ENCODE assay signal across 13 cellular contexts in the genomic region with DNA sequence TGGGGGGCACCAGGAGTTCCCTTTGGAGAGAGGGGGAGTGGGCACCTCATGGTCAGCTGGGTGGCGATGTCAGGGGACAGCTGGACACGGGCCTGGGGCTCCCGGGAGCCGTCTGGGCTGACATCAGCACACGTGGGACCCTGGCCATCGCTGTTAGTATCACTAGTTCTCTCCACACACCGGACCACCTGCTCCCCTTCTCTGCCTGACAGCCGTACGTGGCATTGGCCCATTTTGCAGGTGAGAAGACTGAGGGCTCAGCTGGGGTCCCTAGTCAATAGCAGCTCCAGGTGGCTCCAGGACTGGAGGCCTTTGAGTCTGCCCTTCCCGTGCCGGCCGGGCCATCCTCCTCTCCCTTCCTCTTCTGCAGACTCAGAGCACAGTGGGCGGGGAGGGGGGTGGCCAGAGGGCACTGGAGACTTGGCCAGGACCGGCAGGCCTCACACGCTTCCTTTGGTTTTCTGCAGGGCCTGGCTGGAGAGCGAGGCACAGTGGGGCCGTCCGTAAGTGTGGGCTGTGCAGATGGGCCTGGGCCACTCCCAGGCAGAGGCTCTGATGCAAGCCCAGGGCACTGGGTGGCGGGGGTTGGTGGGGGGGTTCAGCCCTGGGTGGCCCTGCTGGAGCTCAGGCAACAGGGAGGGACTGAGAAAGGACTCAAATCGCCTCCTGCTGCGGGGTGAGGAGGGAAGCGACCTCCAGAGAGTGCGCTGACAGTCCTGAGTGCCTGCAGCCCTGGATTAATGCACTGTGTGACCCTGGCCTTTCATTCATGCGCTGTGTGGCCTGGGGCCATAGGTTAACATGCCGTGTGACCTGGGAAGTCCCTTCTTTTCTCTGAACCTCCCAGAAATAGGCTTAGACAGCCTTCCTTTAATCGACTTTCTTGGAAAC.
DNase-seq lines count a peak whose midpoint lies in the region; ATAC-seq and TF ChIP-seq lines count a peak whose summit lies in the region.
"Had no signal": no experiment of that assay in that cellular context is flagged by ENCODE, and none has a peak within 500 bp of the region (broad histone marks: within the 10 kb centered on the region; RNA-seq: fewer than 3 reads in every experiment).

No MANE protein-coding gene starts in this region.

- H4K91ac ChIP-seq in IMR-90 (ENCODE audit: insufficient read depth, low read depth, low read length): no peak overlapping the region

- no peak overlapping the region for H3K4ac ChIP-seq in IMR-90 (ENCODE audit: low read depth, low read length)

- no peak overlapping the region for H3K27ac ChIP-seq in IMR-90 (ENCODE audit: insufficient read depth, low read length)
- no peak overlapping the region for H3K27ac ChIP-seq in endodermal cell (ENCODE audit: low read depth, low read length)
- H3K27ac ChIP-seq in neural progenitor cell: peak overlapping the region; percentile 39

- peaks cover 27% of the 10 kb centered on the region for H3K27me3 ChIP-seq in IMR-90 (ENCODE audit: control insufficient read depth, insufficient read depth, low read length)
- no peaks in the 10 kb centered on the region for H3K27me3 ChIP-seq in endodermal cell (ENCODE audit: control insufficient read depth, insufficient read depth, low read length, poor library complexity, severe bottlenecking)
- H3K27me3 ChIP-seq in neural progenitor cell: no peaks in the 10 kb centered on the region

- CTCF ChIA-PET in activated CD4-positive, alpha-beta memory T cell treated with anti-CD3 and anti-CD28 coated beads for 36 hours (lab: Charles Lee): interaction anchor here (0.9 to 1.2 kb wide), 2 partner anchors 8 to 721 kb away, joined by 3 read pairs; no protein-coding TSS in a partner anchor
- CTCF ChIA-PET in activated CD4-positive, alpha-beta memory T cell treated with anti-CD3 and anti-CD28 coated beads, Interleukin-2, amount 10 ng/mL, durations not matched to agents 7 days and 5 days (lab: Charles Lee): interaction anchor here (0.7 kb wide), 1 partner anchor 476 kb away, joined by 3 read pairs; no protein-coding TSS in a partner anchor
- CTCF ChIA-PET in IMR-90 (lab: Yijun Ruan, JAX): no interaction called here

- no peak overlapping the region for H2AK5ac ChIP-seq in IMR-90 (ENCODE audit: low read depth, low read length)

- no peaks in the 10 kb centered on the region for H3K36me3 Mint-ChIP-seq in activated CD4-positive, alpha-beta memory T cell treated with anti-CD3 and anti-CD28 coated beads for 36 hours
- H3K36me3 Mint-ChIP-seq in activated CD4-positive, alpha-beta memory T cell treated with anti-CD3 and anti-CD28 coated beads, Interleukin-2, amount 10 ng/mL, durations not matched to agents 7 days and 5 days (ENCODE audit: low read depth): no peaks in the 10 kb centered on the region
- H3K36me3 Mint-ChIP-seq in endodermal cell (ENCODE audit: low read depth): peaks cover 27% of the 10 kb centered on the region
- peaks cover 16% of the 10 kb centered on the region for H3K36me3 Mint-ChIP-seq in neural progenitor cell

- H3K27me3 Mint-ChIP-seq in activated CD4-positive, alpha-beta memory T cell treated with anti-CD3 and anti-CD28 coated beads for 36 hours: no peaks in the 10 kb centered on the region
- H3K27me3 Mint-ChIP-seq in activated CD4-positive, alpha-beta memory T cell treated with anti-CD3 and anti-CD28 coated beads, Interleukin-2, amount 10 ng/mL, durations not matched to agents 7 days and 5 days: no peaks in the 10 kb centered on the region
- no peaks in the 10 kb centered on the region for H3K27me3 Mint-ChIP-seq in endodermal cell (ENCODE audit: insufficient read depth)
- peaks cover 34% of the 10 kb centered on the region for H3K27me3 Mint-ChIP-seq in neural progenitor cell (ENCODE audit: insufficient read depth, low read depth)

- 76% methylated on average over 8 of the region's 26 CpGs; no CpG with 5 or more reads in 1 of the 2 experiments for WGBS in IMR-90 (ENCODE audit: extremely low coverage in 2 of 2, insufficient read length in 1 of 2), 2 experiments
- WGBS in endodermal cell (ENCODE audit: insufficient coverage in 1 of 2, insufficient read length in 1 of 2), 2 experiments: 80 to 89% methylated on average over 19 to 26 of the region's 26 CpGs

- H3K9ac ChIP-seq in IMR-90 (ENCODE audit: low read depth, low read length): no peak overlapping the region
- H3K9ac ChIP-seq in endodermal cell (ENCODE audit: extremely low read depth, low read length, poor library complexity, severe bottlenecking): no peak overlapping the region
- no peak overlapping the region for H3K9ac ChIP-seq in neural progenitor cell

- H3K4me1 ChIP-seq in IMR-90 (ENCODE audit: control insufficient read depth, insufficient read depth, low read length): no peaks in the 10 kb centered on the region
- H3K4me1 ChIP-seq in endodermal cell (ENCODE audit: control insufficient read depth, insufficient read depth, low read length): no peaks in the 10 kb centered on the region
- no peaks in the 10 kb centered on the region for H3K4me1 ChIP-seq in neural progenitor cell

- no peak overlapping the region for H4K5ac ChIP-seq in IMR-90 (ENCODE audit: low read depth, low read length)

- ATAC-seq in IMR-90 (ENCODE audit: low read depth) (peak; percentile 21; the same call in 1 of the 2 replicates), esophagus mucosa (no peak), GM18907 (IDR thresholded peaks at IDR 0.05; ENCODE audit: unreplicated experiment) (no peak)

- H2BK120ac ChIP-seq in IMR-90 (ENCODE audit: low read depth, low read length): no peak overlapping the region

- H2BK15ac ChIP-seq in IMR-90 (ENCODE audit: low read depth, low read length): no peak overlapping the region

- peak; percentile 7 for DNase-seq in activated CD4-positive, alpha-beta memory T cell treated with anti-CD3 and anti-CD28 coated beads for 36 hours
- no peak for DNase-seq in activated CD4-positive, alpha-beta memory T cell treated with anti-CD3 and anti-CD28 coated beads, Interleukin-2, amount 10 ng/mL, durations not matched to agents 7 days and 5 days
- DNase-seq in IMR-90: no peak
- DNase-seq in endodermal cell: peak; percentile 45
- peak; percentile 84 for DNase-seq in neural progenitor cell (ENCODE audit: low spot score)
- no peak for DNase-seq in NCI-H2029 (lab: John Stamatoyannopoulos, UW)
- DNase-seq: anterior cingulate cortex; effector CD8-positive, alpha-beta T cell; NCI-H2227 treated with DMSO at 0.1 percent for 48 hours; nucleus accumbens; stimulated activated CD4-positive, alpha-beta T cell treated with anti-CD3 and anti-CD28 coated beads, Interleukin-12 subunit alpha, Interleukin-12 subunit beta, amount 100 ng/mL, for 4 hours had no signal

- in situ Hi-C loops in IMR-90 (cut with MboI; ENCODE audit: low sequenced_read_pairs): no loop called here

- H3K18ac ChIP-seq in IMR-90 (ENCODE audit: low read depth, low read length): no peak overlapping the region

- no peak overlapping the region for H4K8ac ChIP-seq in IMR-90 (ENCODE audit: low read depth in 2 of 2, low read length in 2 of 2)

- H3K9me3 ChIP-seq in IMR-90 (ENCODE audit: control insufficient read depth, insufficient read depth, low read length): no peaks in the 10 kb centered on the region
- H3K9me3 ChIP-seq in endodermal cell (ENCODE audit: control insufficient read depth, low read length): no peaks in the 10 kb centered on the region
- no peaks in the 10 kb centered on the region for H3K9me3 ChIP-seq in neural progenitor cell (ENCODE audit: low read depth)

- H3K23ac ChIP-seq in IMR-90 (ENCODE audit: low read depth, low read length): no peak overlapping the region

- TF ChIP-seq RAD21 in IMR-90 (IDR thresholded peaks at IDR 0.05; ENCODE audit: low read length): no peak

- dilution Hi-C loops in IMR-90 (cut with HindIII; ENCODE audit: low sequenced_read_pairs, unreplicated experiment): no loop called here

- H2BK5ac ChIP-seq in IMR-90 (ENCODE audit: low read depth, low read length, poor library complexity, severe bottlenecking): no peak overlapping the region

- H3K36me3 ChIP-seq in IMR-90 (ENCODE audit: control insufficient read depth, insufficient read depth, low read length) (no peaks in the 10 kb centered on the region), endodermal cell (ENCODE audit: control insufficient read depth, insufficient read depth, low read length) (peaks cover 17% of the 10 kb centered on the region), neural progenitor cell (no peaks in the 10 kb centered on the region)

- TF ChIP-seq CTCF in IMR-90 (conservative IDR thresholded peaks at IDR 0.05; ENCODE audit: low read depth, low read length) (no peak), endodermal cell (conservative IDR thresholded peaks at IDR 0.05) (no peak), neural progenitor cell (IDR thresholded peaks at IDR 0.05) (no peak)

- no peak for TF ChIP-seq POLR2A in IMR-90 (IDR thresholded peaks at IDR 0.05; ENCODE audit: low read depth, low read length)

- no peak overlapping the region for H3K56ac ChIP-seq in IMR-90 (ENCODE audit: extremely low read depth, insufficient read depth, low read length)

- H3K4me3 Mint-ChIP-seq in activated CD4-positive, alpha-beta memory T cell treated with anti-CD3 and anti-CD28 coated beads for 36 hours: no peak overlapping the region
- no peak overlapping the region for H3K4me3 Mint-ChIP-seq in activated CD4-positive, alpha-beta memory T cell treated with anti-CD3 and anti-CD28 coated beads, Interleukin-2, amount 10 ng/mL, durations not matched to agents 7 days and 5 days
- H3K4me3 Mint-ChIP-seq in endodermal cell (no peak overlapping the region), neural progenitor cell (no peak overlapping the region)

- H3K4me2 ChIP-seq in IMR-90 (ENCODE audit: low read depth, low read length) (no peak overlapping the region), neural progenitor cell (no peak overlapping the region)

- H3K27ac Mint-ChIP-seq in activated CD4-positive, alpha-beta memory T cell treated with anti-CD3 and anti-CD28 coated beads for 36 hours: no peak overlapping the region
- H3K27ac Mint-ChIP-seq in activated CD4-positive, alpha-beta memory T cell treated with anti-CD3 and anti-CD28 coated beads, Interleukin-2, amount 10 ng/mL, durations not matched to agents 7 days and 5 days: no peak overlapping the region
- no peak overlapping the region for H3K27ac Mint-ChIP-seq in endodermal cell
- no peak overlapping the region for H3K27ac Mint-ChIP-seq in neural progenitor cell

- POLR2A ChIA-PET in activated CD4-positive, alpha-beta memory T cell treated with anti-CD3 and anti-CD28 coated beads for 36 hours (lab: Charles Lee): no interaction called here
- POLR2A ChIA-PET in activated CD4-positive, alpha-beta memory T cell treated with anti-CD3 and anti-CD28 coated beads, Interleukin-2, amount 10 ng/mL, durations not matched to agents 7 days and 5 days (lab: Charles Lee): no interaction called here
- POLR2A ChIA-PET in IMR-90 (lab: Charles Lee; ENCODE audit: unreplicated experiment): no interaction called here

- peaks cover 5% of the 10 kb centered on the region for H3F3A ChIP-seq in neural progenitor cell (ENCODE audit: low read depth)

- BruUV-seq in IMR-90 (replicated peaks; lab: Mats Ljungman, UMichigan): no TSS peak

- intact Hi-C loops in activated CD4-positive, alpha-beta memory T cell treated with anti-CD3 and anti-CD28 coated beads for 36 hours (cut with micrococcal nuclease): no loop called here
- intact Hi-C loops in IMR-90 (cut with micrococcal nuclease): loop anchor here (10.0 kb wide), 1 partner anchor 134 kb away; no protein-coding TSS in a partner anchor

- H4K20me1 ChIP-seq in IMR-90 (ENCODE audit: insufficient read depth, low read length) (no peaks in the 10 kb centered on the region), neural progenitor cell (ENCODE audit: low read depth) (peaks cover 26% of the 10 kb centered on the region)

- no peaks in the 10 kb centered on the region for H3K9me3 Mint-ChIP-seq in activated CD4-positive, alpha-beta memory T cell treated with anti-CD3 and anti-CD28 coated beads for 36 hours
- H3K9me3 Mint-ChIP-seq in activated CD4-positive, alpha-beta memory T cell treated with anti-CD3 and anti-CD28 coated beads, Interleukin-2, amount 10 ng/mL, durations not matched to agents 7 days and 5 days: no peaks in the 10 kb centered on the region
- H3K9me3 Mint-ChIP-seq in endodermal cell: no peaks in the 10 kb centered on the region
- no peaks in the 10 kb centered on the region for H3K9me3 Mint-ChIP-seq in neural progenitor cell

- no peak overlapping the region for H2AK9ac ChIP-seq in IMR-90 (replicated peaks; ENCODE audit: low read depth, low read length, poor library complexity)

- no peaks in the 10 kb centered on the region for H3K79me2 ChIP-seq in neural progenitor cell (ENCODE audit: low read depth)

- H2BK20ac ChIP-seq in IMR-90 (ENCODE audit: low read depth, low read length): no peak overlapping the region

- no peak overlapping the region for H3K4me3 ChIP-seq in IMR-90 (ENCODE audit: insufficient read depth, low read depth, low read length)
- no peak overlapping the region for H3K4me3 ChIP-seq in endodermal cell (ENCODE audit: low read length)
- no peak overlapping the region for H3K4me3 ChIP-seq in neural progenitor cell

- H3K9me1 ChIP-seq in IMR-90 (ENCODE audit: insufficient read depth, low read length): no peaks in the 10 kb centered on the region

- no peak overlapping the region for H3K14ac ChIP-seq in IMR-90 (replicated peaks; ENCODE audit: low read depth, low read length)

- no peaks in the 10 kb centered on the region for H3K4me1 Mint-ChIP-seq in activated CD4-positive, alpha-beta memory T cell treated with anti-CD3 and anti-CD28 coated beads for 36 hours (ENCODE audit: low read depth)
- H3K4me1 Mint-ChIP-seq in activated CD4-positive, alpha-beta memory T cell treated with anti-CD3 and anti-CD28 coated beads, Interleukin-2, amount 10 ng/mL, durations not matched to agents 7 days and 5 days: no peaks in the 10 kb centered on the region
- H3K4me1 Mint-ChIP-seq in endodermal cell (no peaks in the 10 kb centered on the region), neural progenitor cell (peaks cover 9% of the 10 kb centered on the region)

- H2AFZ ChIP-seq in IMR-90 (replicated peaks; ENCODE audit: low read length, poor library complexity) (no peak overlapping the region), neural progenitor cell (replicated peaks) (no peak overlapping the region)

- H3K79me1 ChIP-seq in IMR-90 (ENCODE audit: low read depth in 1 of 2, low read length in 2 of 2): no peaks in the 10 kb centered on the region

Comparison
In these comparisons a context has a peak if more than half of its experiments do, and no peak if none do; other contexts are left out.
1. DNase-seq: peak in activated CD4-positive, alpha-beta memory T cell treated with anti-CD3 and anti-CD28 coated beads for 36 hours (single experiment), endodermal cell (single experiment) and neural progenitor cell (single experiment); none in activated CD4-positive, alpha-beta memory T cell treated with anti-CD3 and anti-CD28 coated beads, Interleukin-2, amount 10 ng/mL, durations not matched to agents 7 days and 5 days (single experiment), IMR-90 (single experiment) and NCI-H2029 (single experiment).